25 cellular contexts compared by ENCODE assay signal in the genomic region with DNA sequence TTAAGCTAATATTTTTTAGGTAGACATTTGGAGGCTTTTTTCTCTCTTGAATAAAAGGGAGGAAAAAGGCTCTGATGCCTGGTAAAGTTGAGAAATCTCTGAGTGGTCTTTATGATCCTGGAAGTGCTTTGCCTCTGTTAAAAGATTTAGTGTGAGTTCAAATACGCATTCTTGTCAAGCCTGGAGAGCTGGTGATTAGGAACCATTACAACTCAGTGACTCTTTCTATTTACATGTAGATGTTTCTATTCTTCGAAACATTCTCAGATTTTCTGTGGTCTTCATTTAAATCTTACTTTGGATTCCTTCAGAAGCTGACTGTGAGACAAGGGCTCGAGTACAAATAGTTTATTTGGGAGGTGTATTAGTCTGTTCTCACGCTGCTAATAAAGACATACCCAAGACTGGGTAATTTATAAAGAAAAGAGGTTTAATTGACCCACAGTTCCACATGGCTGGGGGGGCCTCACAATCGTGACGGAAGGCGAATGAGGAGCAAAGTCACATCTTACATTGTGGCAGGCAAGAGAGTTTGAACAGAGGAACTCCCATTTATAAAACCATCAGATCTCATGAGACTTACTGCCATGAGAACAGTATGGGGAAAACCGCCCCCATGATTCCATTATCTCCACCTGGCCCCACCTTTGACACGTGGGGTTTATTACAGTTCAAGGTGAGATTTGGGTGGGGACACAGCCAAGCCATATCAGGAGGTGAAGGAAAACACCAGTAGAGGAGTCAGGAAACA.
DNase-seq lines count a peak whose midpoint lies in the region; ATAC-seq and TF ChIP-seq lines count a peak whose summit lies in the region.
"Had no signal": no experiment of that assay in that cellular context is flagged by ENCODE, and none has a peak within 500 bp of the region (broad histone marks: within the 10 kb centered on the region; RNA-seq: fewer than 3 reads in every experiment).

No MANE protein-coding gene starts in this region.

- H3K27me3 Mint-ChIP-seq in activated CD4-positive, alpha-beta T cell treated with anti-CD3 and anti-CD28 coated beads, Interleukin-2, amount 10 ng/mL, durations not matched to agents 24 days and 14 days, result no peaks in the 10 kb centered on the region
- H3K27me3 Mint-ChIP-seq: activated naive CD8-positive, alpha-beta T cell; CD4-positive, alpha-beta T cell; central memory CD8-positive, alpha-beta T cell had no signal

- no peaks in the 10 kb centered on the region for H3K4me1 ChIP-seq in IMR-90 (ENCODE audit: control insufficient read depth, insufficient read depth, low read length)
- H3K4me1 ChIP-seq in foreskin keratinocyte, result peaks cover 5% of the 10 kb centered on the region
- H3K4me1 ChIP-seq in mesendoderm (ENCODE audit: control insufficient read depth, low read depth, low read length), result no peaks in the 10 kb centered on the region
- H3K4me1 ChIP-seq in body of pancreas, result no peaks in the 10 kb centered on the region
- H3K4me1 ChIP-seq: ascending aorta, psoas muscle, testis had no signal

- H3K18ac ChIP-seq in IMR-90 (ENCODE audit: low read depth, low read length), result no peak overlapping the region
- no peak overlapping the region for H3K18ac ChIP-seq in mesendoderm (ENCODE audit: low read length)

- H3K36me3 ChIP-seq in IMR-90 (ENCODE audit: control insufficient read depth, insufficient read depth, low read length) (no peaks in the 10 kb centered on the region), mesendoderm (ENCODE audit: control insufficient read depth, insufficient read depth, low read length) (no peaks in the 10 kb centered on the region), body of pancreas (replicated peaks in 1 of 2; ENCODE audit: insufficient read depth in 1 of 2, low read depth in 2 of 2) (no peaks in the 10 kb centered on the region)
- H3K36me3 ChIP-seq: ascending aorta, neutrophil had no signal

- H3K79me2 ChIP-seq in mesendoderm (ENCODE audit: control insufficient read depth, insufficient read depth, low read length), result no peaks in the 10 kb centered on the region

- WGBS in IMR-90 (ENCODE audit: extremely low coverage in 2 of 2, insufficient read length in 1 of 2), 2 experiments, result no CpG with 5 or more reads among the region's 9 CpGs
- WGBS in mesendoderm (ENCODE audit: extremely low coverage, insufficient coverage, low lambda C conversion rate), result no CpG with 5 or more reads among the region's 9 CpGs
- WGBS in body of pancreas, 2 donors, result 77 to 80% methylated on average over 9 of the region's 9 CpGs

- DNase-seq in ELF-1 (ENCODE audit: low read depth, low spot score), result peak; percentile 39
- DNase-seq in IMR-90, result no peak
- DNase-seq in foreskin keratinocyte, result no peak
- peak; percentile 51 for DNase-seq in mesendoderm
- DNase-seq in body of pancreas, result no peak
- DNase-seq in posterior cingulate gyrus, result no peak
- no peak for DNase-seq in activated CD4-positive, alpha-beta T cell treated with anti-CD3 and anti-CD28 coated beads, Interleukin-2, amount 10 ng/mL, durations not matched to agents 24 days and 14 days
- DNase-seq: activated CD4-positive, alpha-beta T cell treated with anti-CD3 and anti-CD28 coated beads, Interleukin-2, amount 50 U/mL, for 48 hours; activated CD8-positive, alpha-beta memory T cell treated with anti-CD3 and anti-CD28 coated beads, Interleukin-2, amount 50 U/mL, for 4 hours; AML-193; CD4-positive, alpha-beta T cell; left cardiac atrium; NCI-H2171; psoas muscle; SHP77; stimulated activated naive CD8-positive, alpha-beta T cell treated with anti-CD3 and anti-CD28 coated beads, Interleukin-15, Interleukin-2, amounts not matched to agents 100 U/mL and 50 U/mL, for 24 hours; SW 1271; testis had no signal

- H3K14ac ChIP-seq in IMR-90 (replicated peaks; ENCODE audit: low read depth, low read length), result no peak overlapping the region

- H3K56ac ChIP-seq in IMR-90 (ENCODE audit: extremely low read depth, insufficient read depth, low read length) (no peak overlapping the region), mesendoderm (ENCODE audit: low read length) (no peak overlapping the region)

- CTCF ChIA-PET in IMR-90 (lab: Yijun Ruan, JAX), result interaction anchor here (0.6 to 2.0 kb wide), 3 partner anchors 12 to 178 kb away, joined by 3 to 6 read pairs (median 6); no protein-coding TSS in a partner anchor

- ATAC-seq in IMR-90 (ENCODE audit: low read depth), result 0 out of 2 replicates have a peak, but pooled peaks have one; percentile 24
- no peak for ATAC-seq in foreskin keratinocyte
- no peak for ATAC-seq in body of pancreas
- ATAC-seq in HG03039 (IDR thresholded peaks at IDR 0.05; ENCODE audit: unreplicated experiment), result no peak
- ATAC-seq: GM12878; left cardiac atrium; psoas muscle; stimulated activated naive CD8-positive, alpha-beta T cell treated with anti-CD3 and anti-CD28 coated beads, Interleukin-15, Interleukin-2, amounts not matched to agents 100 U/mL and 50 U/mL, for 24 hours had no signal

- H4K8ac ChIP-seq in IMR-90 (ENCODE audit: low read depth in 2 of 2, low read length in 2 of 2) (no peak overlapping the region), mesendoderm (ENCODE audit: low read depth, low read length) (no peak overlapping the region)

- dilution Hi-C loops in IMR-90 (cut with HindIII; ENCODE audit: low sequenced_read_pairs, unreplicated experiment), result no loop called here

- no peaks in the 10 kb centered on the region for H3K9me1 ChIP-seq in IMR-90 (ENCODE audit: insufficient read depth, low read length)

- H3K4ac ChIP-seq in IMR-90 (ENCODE audit: low read depth, low read length) (no peak overlapping the region), mesendoderm (ENCODE audit: low read depth, low read length) (no peak overlapping the region)

- intact Hi-C loops in IMR-90 (cut with micrococcal nuclease) (loop anchor here (5.0 kb wide), 2 partner anchors 208 to 238 kb away; a partner anchor contains a TSS), body of pancreas (cut with DNase I) (loop anchor here (5.0 kb wide), 1 partner anchor 238 kb away; no protein-coding TSS in a partner anchor), posterior cingulate gyrus (cut with DNase I) (no loop called here)
- intact Hi-C loops in activated CD4-positive, alpha-beta T cell treated with anti-CD3 and anti-CD28 coated beads, Interleukin-2, amount 10 ng/mL, durations not matched to agents 24 days and 14 days (cut with micrococcal nuclease), result no loop called here

- H3K4me2 ChIP-seq in IMR-90 (ENCODE audit: low read depth, low read length), result no peak overlapping the region
- no peak overlapping the region for H3K4me2 ChIP-seq in mesendoderm (ENCODE audit: low read length)

- in situ Hi-C loops in IMR-90 (cut with MboI; ENCODE audit: low sequenced_read_pairs), result loop anchor here (10.0 kb wide), 1 partner anchor 206 kb away; a partner anchor contains a TSS

- TF ChIP-seq RAD21 in IMR-90 (IDR thresholded peaks at IDR 0.05; ENCODE audit: low read length), result no peak

- H2BK15ac ChIP-seq in IMR-90 (ENCODE audit: low read depth, low read length) (no peak overlapping the region), mesendoderm (replicated peaks; ENCODE audit: low read depth) (no peak overlapping the region)

- H3K4me1 Mint-ChIP-seq in activated CD4-positive, alpha-beta T cell treated with anti-CD3 and anti-CD28 coated beads, Interleukin-2, amount 10 ng/mL, durations not matched to agents 24 days and 14 days, result no peaks in the 10 kb centered on the region
- H3K4me1 Mint-ChIP-seq: central memory CD8-positive, alpha-beta T cell; IgD-negative memory B cell had no signal

- no peak overlapping the region for H2BK120ac ChIP-seq in IMR-90 (ENCODE audit: low read depth, low read length)
- no peak overlapping the region for H2BK120ac ChIP-seq in mesendoderm (ENCODE audit: low read depth, low read length)

- H2BK5ac ChIP-seq in IMR-90 (ENCODE audit: low read depth, low read length, poor library complexity, severe bottlenecking) (no peak overlapping the region), mesendoderm (ENCODE audit: low read length) (no peak overlapping the region)

- H3K23ac ChIP-seq in IMR-90 (ENCODE audit: low read depth, low read length) (no peak overlapping the region), mesendoderm (ENCODE audit: low read length) (no peak overlapping the region)

- no peak overlapping the region for H4K91ac ChIP-seq in IMR-90 (ENCODE audit: insufficient read depth, low read depth, low read length)

- no peak overlapping the region for H2AFZ ChIP-seq in IMR-90 (replicated peaks; ENCODE audit: low read length, poor library complexity)

- no peaks in the 10 kb centered on the region for H3K9me3 Mint-ChIP-seq in activated CD4-positive, alpha-beta T cell treated with anti-CD3 and anti-CD28 coated beads, Interleukin-2, amount 10 ng/mL, durations not matched to agents 24 days and 14 days
- H3K9me3 Mint-ChIP-seq: CD4-positive, alpha-beta T cell; central memory CD8-positive, alpha-beta T cell; IgD-negative memory B cell had no signal

- H3K27ac ChIP-seq in IMR-90 (ENCODE audit: insufficient read depth, low read length), result no peak overlapping the region
- H3K27ac ChIP-seq in foreskin keratinocyte, result peak overlapping the region; percentile 23
- no peak overlapping the region for H3K27ac ChIP-seq in mesendoderm (ENCODE audit: low read depth, low read length)
- H3K27ac ChIP-seq in body of pancreas, result no peak overlapping the region
- H3K27ac ChIP-seq: ascending aorta, neutrophil, psoas muscle, testis had no signal

- H2AK5ac ChIP-seq in IMR-90 (ENCODE audit: low read depth, low read length) (no peak overlapping the region), mesendoderm (ENCODE audit: low read length) (no peak overlapping the region)

- peaks cover 2% of the 10 kb centered on the region; the same call in 1 of the 2 replicates for H3K27me3 ChIP-seq in IMR-90 (ENCODE audit: control insufficient read depth, insufficient read depth, low read length)
- no peaks in the 10 kb centered on the region for H3K27me3 ChIP-seq in foreskin keratinocyte
- no peaks in the 10 kb centered on the region for H3K27me3 ChIP-seq in mesendoderm (ENCODE audit: insufficient read depth, low read length, poor library complexity)
- no peaks in the 10 kb centered on the region for H3K27me3 ChIP-seq in body of pancreas
- H3K27me3 ChIP-seq: ascending aorta, neutrophil, testis had no signal

- H2AK9ac ChIP-seq in IMR-90 (replicated peaks; ENCODE audit: low read depth, low read length, poor library complexity), result no peak overlapping the region

- H3K9ac ChIP-seq in IMR-90 (ENCODE audit: low read depth, low read length), result no peak overlapping the region
- no peak overlapping the region for H3K9ac ChIP-seq in mesendoderm (ENCODE audit: low read length)

- no peak for TF ChIP-seq POLR2A in IMR-90 (IDR thresholded peaks at IDR 0.05; ENCODE audit: low read depth, low read length)
- TF ChIP-seq POLR2A in body of pancreas (IDR thresholded peaks at IDR 0.05), result no peak

- H4K5ac ChIP-seq in IMR-90 (ENCODE audit: low read depth, low read length), result no peak overlapping the region
- H4K5ac ChIP-seq in mesendoderm (ENCODE audit: low read length), result no peak overlapping the region

- no peaks in the 10 kb centered on the region for H4K20me1 ChIP-seq in IMR-90 (ENCODE audit: insufficient read depth, low read length)

- no TSS peak for BruUV-seq in IMR-90 (replicated peaks; lab: Mats Ljungman, UMichigan)

- H3K79me1 ChIP-seq in IMR-90 (ENCODE audit: low read depth in 1 of 2, low read length in 2 of 2) (no peaks in the 10 kb centered on the region), mesendoderm (ENCODE audit: low read length) (no peaks in the 10 kb centered on the region)

- H3K4me3 ChIP-seq in IMR-90 (ENCODE audit: insufficient read depth, low read depth, low read length) (no peak overlapping the region), mesendoderm (ENCODE audit: low read length) (no peak overlapping the region), body of pancreas (no peak overlapping the region)
- H3K4me3 ChIP-seq: ascending aorta, GM12878, testis had no signal

- no peak overlapping the region for H3K27ac Mint-ChIP-seq in activated CD4-positive, alpha-beta T cell treated with anti-CD3 and anti-CD28 coated beads, Interleukin-2, amount 10 ng/mL, durations not matched to agents 24 days and 14 days
- H3K27ac Mint-ChIP-seq: activated naive CD8-positive, alpha-beta T cell; CD4-positive, alpha-beta T cell; IgD-negative memory B cell had no signal

- H3K9me3 ChIP-seq in IMR-90 (ENCODE audit: control insufficient read depth, insufficient read depth, low read length), result no peaks in the 10 kb centered on the region
- H3K9me3 ChIP-seq in body of pancreas, result no peaks in the 10 kb centered on the region
- H3K9me3 ChIP-seq: ascending aorta, neutrophil, psoas muscle, testis had no signal

- H3K4me3 Mint-ChIP-seq in activated CD4-positive, alpha-beta T cell treated with anti-CD3 and anti-CD28 coated beads, Interleukin-2, amount 10 ng/mL, durations not matched to agents 24 days and 14 days, result no peak overlapping the region
- H3K4me3 Mint-ChIP-seq: activated naive CD8-positive, alpha-beta T cell; CD4-positive, alpha-beta T cell; central memory CD8-positive, alpha-beta T cell; IgD-negative memory B cell had no signal

- H2BK20ac ChIP-seq in IMR-90 (ENCODE audit: low read depth, low read length), result no peak overlapping the region

- TF ChIP-seq CTCF in IMR-90 (conservative IDR thresholded peaks at IDR 0.05; ENCODE audit: low read depth, low read length), result no peak
- no peak for TF ChIP-seq CTCF in foreskin keratinocyte (conservative IDR thresholded peaks at IDR 0.05)
- TF ChIP-seq CTCF in body of pancreas (IDR thresholded peaks at IDR 0.05), result no peak

- POLR2A ChIA-PET in IMR-90 (lab: Charles Lee; ENCODE audit: unreplicated experiment), result no interaction called here

- H3K36me3 Mint-ChIP-seq in activated CD4-positive, alpha-beta T cell treated with anti-CD3 and anti-CD28 coated beads, Interleukin-2, amount 10 ng/mL, durations not matched to agents 24 days and 14 days (ENCODE audit: low read depth), result no peaks in the 10 kb centered on the region
- H3K36me3 Mint-ChIP-seq: activated naive CD8-positive, alpha-beta T cell had no signal

Comparison
In these comparisons a context has a peak if more than half of its experiments do, and no peak if none do; other contexts are left out.
1. DNase-seq: peak in ELF-1 (single experiment) and mesendoderm (single experiment); none in IMR-90 (single experiment), foreskin keratinocyte (0 of 2), body of pancreas (0 of 4), posterior cingulate gyrus (0 of 10) and activated CD4-positive, alpha-beta T cell treated with anti-CD3 and anti-CD28 coated beads, Interleukin-2, amount 10 ng/mL, durations not matched to agents 24 days and 14 days (single experiment).
2. intact Hi-C loops: an anchor here in IMR-90 (5.0 kb wide) and body of pancreas (5.0 kb wide); none called in posterior cingulate gyrus and activated CD4-positive, alpha-beta T cell treated with anti-CD3 and anti-CD28 coated beads, Interleukin-2, amount 10 ng/mL, durations not matched to agents 24 days and 14 days.